Comparison of ENCODE assay signal across 8 cellular contexts in genomic region chr22:38873469-38874411, GRCh38. TPM values are rescaled to one million over a fixed set of nuclear protein-coding genes. Genes with fewer than 3 reads are reported as not detected.
DNase-seq lines count a peak whose midpoint lies in the region; ATAC-seq, FAIRE-seq and TF ChIP-seq lines count a peak whose summit lies in the region.

No MANE protein-coding gene starts in this region.

- intact Hi-C loops in activated naive CD4-positive, alpha-beta T cell treated with anti-CD3 and anti-CD28 coated beads for 36 hours (cut with micrococcal nuclease), result loop anchor here (1.0 to 5.0 kb wide), 9 partner anchors 68 to 1034 kb away; partner anchors contain the start of genes ATF4, CBX7 and GTPBP1
- intact Hi-C loops in kidney (cut with DNase I), result no loop called here

- H3K27ac Mint-ChIP-seq in activated naive CD4-positive, alpha-beta T cell treated with anti-CD3 and anti-CD28 coated beads for 36 hours, result peak overlapping the region; percentile 77

- peaks cover 6% of the 10 kb centered on the region for H3K4me1 ChIP-seq in NT2/D1 (ENCODE audit: insufficient read depth, insufficient read length)
- peaks cover 9 to 16% of the 10 kb centered on the region in 2 donors for H3K4me1 ChIP-seq in kidney (ENCODE audit: control insufficient read depth in 1 of 2, insufficient read depth in 1 of 2, low read depth in 1 of 2, low read length in 2 of 2)

- ATAC-seq in GM18858 (IDR thresholded peaks at IDR 0.05; ENCODE audit: unreplicated experiment) (peak; percentile 35), HG02981 (IDR thresholded peaks at IDR 0.05; ENCODE audit: unreplicated experiment) (no peak), HG03095 (IDR thresholded peaks at IDR 0.05; ENCODE audit: unreplicated experiment) (no peak), GM21723 (IDR thresholded peaks at IDR 0.05; ENCODE audit: unreplicated experiment) (no peak)

- peak overlapping the region; percentile 88 for H3K4me3 Mint-ChIP-seq in activated naive CD4-positive, alpha-beta T cell treated with anti-CD3 and anti-CD28 coated beads for 36 hours

- no peaks in the 10 kb centered on the region for H3K27me3 Mint-ChIP-seq in activated naive CD4-positive, alpha-beta T cell treated with anti-CD3 and anti-CD28 coated beads for 36 hours (ENCODE audit: low read depth)

- peaks cover 21% of the 10 kb centered on the region for H3K27me3 ChIP-seq in NT2/D1 (ENCODE audit: insufficient read depth, insufficient read length)

- FAIRE-seq in kidney (lab: Jason Lieb, UNC), result no peak

- DNase-seq in NT2/D1 (ENCODE audit: low read depth, low spot score) (no peak), kidney (no peak)
- peak; percentile 92 for DNase-seq in activated naive CD4-positive, alpha-beta T cell treated with anti-CD3 and anti-CD28 coated beads for 36 hours
- DNase-seq in stimulated activated CD8-positive, alpha-beta memory T cell treated with anti-CD3 and anti-CD28 coated beads, Interleukin-15, amount 100 ng/mL, for 48 hours (ENCODE audit: low read depth in 2 of 2), result peak; percentile 58 to 71

- peak overlapping the region; percentile 74 for H3K4me3 ChIP-seq in NT2/D1 (ENCODE audit: insufficient read length, low read depth)
- peak overlapping the region; percentile 69 to 95 for H3K4me3 ChIP-seq in kidney (ENCODE audit: low read length in 2 of 2)

- H3K9me3 ChIP-seq in NT2/D1 (ENCODE audit: insufficient read depth, low read length) (no peaks in the 10 kb centered on the region), kidney (ENCODE audit: control insufficient read depth in 1 of 2, low read length in 2 of 2) (no peaks in the 10 kb centered on the region)

- peaks cover 21% of the 10 kb centered on the region for H3K36me3 Mint-ChIP-seq in activated naive CD4-positive, alpha-beta T cell treated with anti-CD3 and anti-CD28 coated beads for 36 hours (ENCODE audit: low read depth)

- H3K9me3 Mint-ChIP-seq in activated naive CD4-positive, alpha-beta T cell treated with anti-CD3 and anti-CD28 coated beads for 36 hours, result peaks cover 2% of the 10 kb centered on the region

- CTCF ChIA-PET in activated naive CD4-positive, alpha-beta T cell treated with anti-CD3 and anti-CD28 coated beads for 36 hours (lab: Charles Lee), result interaction anchor here (0.6 to 1.4 kb wide), 5 partner anchors 29 to 458 kb away, joined by 3 to 10 read pairs (median 3); no protein-coding TSS in a partner anchor

- peaks cover 13% of the 10 kb centered on the region for H3K36me3 ChIP-seq in NT2/D1 (ENCODE audit: insufficient read depth, insufficient read length, low read length)
- peaks cover 0 to 3% of the 10 kb centered on the region in 2 donors for H3K36me3 ChIP-seq in kidney (ENCODE audit: control insufficient read depth in 1 of 2, insufficient read depth in 2 of 2, low read length in 2 of 2)

- peak overlapping the region; percentile 80 for H3K9ac ChIP-seq in NT2/D1 (ENCODE audit: insufficient read length, low read depth)
- H3K9ac ChIP-seq in kidney (ENCODE audit: low read length in 2 of 2), result peak overlapping the region in 1 of 2 donors; percentile 77

- H3K4me1 Mint-ChIP-seq in activated naive CD4-positive, alpha-beta T cell treated with anti-CD3 and anti-CD28 coated beads for 36 hours (ENCODE audit: low read depth), result peaks cover 50% of the 10 kb centered on the region

- peak overlapping the region; percentile 83 to 93 for H3K27ac ChIP-seq in kidney (ENCODE audit: low read depth in 2 of 2, low read length in 2 of 2)

- TF ChIP-seq CTCF in kidney (IDR thresholded peaks at IDR 0.05; ENCODE audit: borderline replicate concordance, extremely low read depth, insufficient read depth), result no peak

RNA-seq across cellular contexts. Expression of gene CBX6, which starts 1.7 kb away (rescaled TPM):
- 10 to 100 TPM; 91.4 to 93.5 TPM for total RNA-seq in activated naive CD4-positive, alpha-beta T cell treated with anti-CD3 and anti-CD28 coated beads for 36 hours
- 113 TPM for total RNA-seq in kidney
- 24.9 TPM for polyA plus RNA-seq in kidney (ENCODE audit: insufficient read depth, low read depth, low replicate concordance)

RNA-seq across cellular contexts. Expression of gene NPTXR, which starts 29.9 kb away (rescaled TPM):
- 1 to 10 TPM; 1.4 to 1.5 TPM for total RNA-seq in activated naive CD4-positive, alpha-beta T cell treated with anti-CD3 and anti-CD28 coated beads for 36 hours
- total RNA-seq in kidney, result 12.5 TPM
- polyA plus RNA-seq in kidney (ENCODE audit: insufficient read depth, low read depth, low replicate concordance), result 1.1 TPM

Comparison
In these comparisons a context has a peak if more than half of its experiments do, and no peak if none do; other contexts are left out.
1. DNase-seq: peak in activated naive CD4-positive, alpha-beta T cell treated with anti-CD3 and anti-CD28 coated beads for 36 hours (single experiment) and stimulated activated CD8-positive, alpha-beta memory T cell treated with anti-CD3 and anti-CD28 coated beads, Interleukin-15, amount 100 ng/mL, for 48 hours (2 of 2); none in NT2/D1 (single experiment) and kidney (single experiment).